1 cellular context compared by ENCODE assay signal in the genomic region with DNA sequence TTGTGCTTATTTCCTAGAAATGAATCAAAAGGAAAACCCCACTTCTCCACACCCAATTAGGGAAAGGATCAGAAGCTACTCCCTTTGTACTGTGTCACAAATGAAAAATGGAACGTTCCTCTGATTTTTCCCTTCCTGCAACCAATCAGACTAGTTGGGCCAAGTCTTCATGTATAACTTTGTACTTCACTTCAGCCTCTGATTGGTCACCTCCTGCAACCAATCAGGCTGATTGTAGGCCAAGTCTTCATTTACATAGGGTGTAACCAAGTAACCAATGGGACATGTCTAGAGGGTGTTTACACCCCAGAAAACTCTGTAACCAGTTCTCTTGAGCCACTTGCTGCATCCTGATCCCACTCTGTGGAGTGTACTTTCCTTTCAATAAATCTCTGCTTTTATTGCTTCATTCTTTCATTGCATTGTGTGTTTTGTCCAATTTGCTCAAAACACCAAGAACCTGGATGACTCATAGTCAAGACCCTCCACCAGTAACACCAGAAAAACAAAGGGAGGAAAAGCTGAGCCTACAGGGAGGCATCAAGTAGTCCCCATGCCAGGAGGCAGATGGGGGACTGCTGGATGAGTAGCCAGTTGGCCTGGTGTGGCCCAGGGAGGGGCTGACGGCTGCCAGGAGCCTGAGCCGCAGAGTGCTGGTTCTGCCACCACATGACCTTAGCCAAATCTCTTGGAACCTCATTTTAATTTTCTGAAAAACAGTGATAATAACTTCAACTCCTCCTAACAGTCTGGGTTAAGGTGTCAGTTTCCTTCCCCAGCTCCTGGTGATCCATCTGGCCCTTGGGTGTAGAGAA.
TF ChIP-seq lines count a peak whose summit lies in the region.

No MANE protein-coding gene starts in this region.

TF ChIP-seq in HepG2, 621 proteins besides CTCF, POLR2A, EP300 and RAD21:
- TF ChIP-seq, protein P1, sequence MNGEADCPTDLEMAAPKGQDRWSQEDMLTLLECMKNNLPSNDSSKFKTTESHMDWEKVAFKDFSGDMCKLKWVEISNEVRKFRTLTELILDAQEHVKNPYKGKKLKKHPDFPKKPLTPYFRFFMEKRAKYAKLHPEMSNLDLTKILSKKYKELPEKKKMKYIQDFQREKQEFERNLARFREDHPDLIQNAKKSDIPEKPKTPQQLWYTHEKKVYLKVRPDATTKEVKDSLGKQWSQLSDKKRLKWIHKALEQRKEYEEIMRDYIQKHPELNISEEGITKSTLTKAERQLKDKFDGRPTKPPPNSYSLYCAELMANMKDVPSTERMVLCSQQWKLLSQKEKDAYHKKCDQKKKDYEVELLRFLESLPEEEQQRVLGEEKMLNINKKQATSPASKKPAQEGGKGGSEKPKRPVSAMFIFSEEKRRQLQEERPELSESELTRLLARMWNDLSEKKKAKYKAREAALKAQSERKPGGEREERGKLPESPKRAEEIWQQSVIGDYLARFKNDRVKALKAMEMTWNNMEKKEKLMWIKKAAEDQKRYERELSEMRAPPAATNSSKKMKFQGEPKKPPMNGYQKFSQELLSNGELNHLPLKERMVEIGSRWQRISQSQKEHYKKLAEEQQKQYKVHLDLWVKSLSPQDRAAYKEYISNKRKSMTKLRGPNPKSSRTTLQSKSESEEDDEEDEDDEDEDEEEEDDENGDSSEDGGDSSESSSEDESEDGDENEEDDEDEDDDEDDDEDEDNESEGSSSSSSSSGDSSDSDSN (CRISPR knock-in tag; IDR thresholded peaks at IDR 0.05), result 0 out of 2 replicates have a peak, but pooled peaks have one; percentile 3
- TF ChIP-seq FOXA3 (CRISPR knock-in tag; IDR thresholded peaks at IDR 0.05) (peak; percentile 41; the same call in 1 of the 2 replicates), CCDC6 (CRISPR knock-in tag; IDR thresholded peaks at IDR 0.05) (peak; percentile 29; the same call in 1 of the 2 replicates), ZNF234 (CRISPR knock-in tag; conservative IDR thresholded peaks at IDR 0.05) (no peak), ZMYM4 (CRISPR knock-in tag; IDR thresholded peaks at IDR 0.05) (peak; percentile 29; the same call in 1 of the 2 replicates), ZNF264 (CRISPR knock-in tag; IDR thresholded peaks at IDR 0.05) (no peak), ATF7 (IDR thresholded peaks at IDR 0.05) (no peak), ATF7 (CRISPR knock-in tag; IDR thresholded peaks at IDR 0.05) (no peak), FOSL2 (CRISPR knock-in tag; IDR thresholded peaks at IDR 0.05) (peak; percentile 34; the same call in 1 of the 2 replicates), ZNF644 (CRISPR knock-in tag; IDR thresholded peaks at IDR 0.05; ENCODE audit: low read depth) (peak; percentile 44), ZSCAN25 (CRISPR knock-in tag; IDR thresholded peaks at IDR 0.05) (no peak), ZFY (CRISPR knock-in tag; IDR thresholded peaks at IDR 0.05) (0 out of 2 replicates have a peak, but pooled peaks have one; percentile 1), SIN3A (IDR thresholded peaks at IDR 0.05; ENCODE audit: borderline replicate concordance, low read depth, low read length) (no peak), EHMT2 (IDR thresholded peaks at IDR 0.05; ENCODE audit: borderline replicate concordance, low read depth, low read length) (peak; percentile 31; the same call in 1 of the 2 replicates), ARNT (IDR thresholded peaks at IDR 0.05) (no peak), NFYB (CRISPR knock-in tag; IDR thresholded peaks at IDR 0.05) (peak; percentile 61), HOXD1 (CRISPR knock-in tag; IDR thresholded peaks at IDR 0.05) (no peak), NFYC (CRISPR knock-in tag; IDR thresholded peaks at IDR 0.05) (peak; percentile 71), ZNF20 (CRISPR knock-in tag; IDR thresholded peaks at IDR 0.05) (0 out of 2 replicates have a peak, but pooled peaks have one; percentile 45), DPF2 (CRISPR knock-in tag; IDR thresholded peaks at IDR 0.05; ENCODE audit: borderline replicate concordance, low read depth) (no peak), ATM (IDR thresholded peaks at IDR 0.05; ENCODE audit: borderline replicate concordance) (no peak), NFATC3 (CRISPR knock-in tag; IDR thresholded peaks at IDR 0.05) (no peak)
- TF ChIP-seq, protein P2, sequence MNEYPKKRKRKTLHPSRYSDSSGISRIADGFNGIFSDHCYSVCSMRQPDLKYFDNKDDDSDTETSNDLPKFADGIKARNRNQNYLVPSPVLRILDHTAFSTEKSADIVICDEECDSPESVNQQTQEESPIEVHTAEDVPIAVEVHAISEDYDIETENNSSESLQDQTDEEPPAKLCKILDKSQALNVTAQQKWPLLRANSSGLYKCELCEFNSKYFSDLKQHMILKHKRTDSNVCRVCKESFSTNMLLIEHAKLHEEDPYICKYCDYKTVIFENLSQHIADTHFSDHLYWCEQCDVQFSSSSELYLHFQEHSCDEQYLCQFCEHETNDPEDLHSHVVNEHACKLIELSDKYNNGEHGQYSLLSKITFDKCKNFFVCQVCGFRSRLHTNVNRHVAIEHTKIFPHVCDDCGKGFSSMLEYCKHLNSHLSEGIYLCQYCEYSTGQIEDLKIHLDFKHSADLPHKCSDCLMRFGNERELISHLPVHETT (CRISPR knock-in tag; conservative IDR thresholded peaks at IDR 0.05), result no peak
- TF ChIP-seq, protein P3, sequence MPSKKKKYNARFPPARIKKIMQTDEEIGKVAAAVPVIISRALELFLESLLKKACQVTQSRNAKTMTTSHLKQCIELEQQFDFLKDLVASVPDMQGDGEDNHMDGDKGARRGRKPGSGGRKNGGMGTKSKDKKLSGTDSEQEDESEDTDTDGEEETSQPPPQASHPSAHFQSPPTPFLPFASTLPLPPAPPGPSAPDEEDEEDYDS (CRISPR knock-in tag; IDR thresholded peaks at IDR 0.05), result peak; percentile 65
- TF ChIP-seq, protein P4, sequence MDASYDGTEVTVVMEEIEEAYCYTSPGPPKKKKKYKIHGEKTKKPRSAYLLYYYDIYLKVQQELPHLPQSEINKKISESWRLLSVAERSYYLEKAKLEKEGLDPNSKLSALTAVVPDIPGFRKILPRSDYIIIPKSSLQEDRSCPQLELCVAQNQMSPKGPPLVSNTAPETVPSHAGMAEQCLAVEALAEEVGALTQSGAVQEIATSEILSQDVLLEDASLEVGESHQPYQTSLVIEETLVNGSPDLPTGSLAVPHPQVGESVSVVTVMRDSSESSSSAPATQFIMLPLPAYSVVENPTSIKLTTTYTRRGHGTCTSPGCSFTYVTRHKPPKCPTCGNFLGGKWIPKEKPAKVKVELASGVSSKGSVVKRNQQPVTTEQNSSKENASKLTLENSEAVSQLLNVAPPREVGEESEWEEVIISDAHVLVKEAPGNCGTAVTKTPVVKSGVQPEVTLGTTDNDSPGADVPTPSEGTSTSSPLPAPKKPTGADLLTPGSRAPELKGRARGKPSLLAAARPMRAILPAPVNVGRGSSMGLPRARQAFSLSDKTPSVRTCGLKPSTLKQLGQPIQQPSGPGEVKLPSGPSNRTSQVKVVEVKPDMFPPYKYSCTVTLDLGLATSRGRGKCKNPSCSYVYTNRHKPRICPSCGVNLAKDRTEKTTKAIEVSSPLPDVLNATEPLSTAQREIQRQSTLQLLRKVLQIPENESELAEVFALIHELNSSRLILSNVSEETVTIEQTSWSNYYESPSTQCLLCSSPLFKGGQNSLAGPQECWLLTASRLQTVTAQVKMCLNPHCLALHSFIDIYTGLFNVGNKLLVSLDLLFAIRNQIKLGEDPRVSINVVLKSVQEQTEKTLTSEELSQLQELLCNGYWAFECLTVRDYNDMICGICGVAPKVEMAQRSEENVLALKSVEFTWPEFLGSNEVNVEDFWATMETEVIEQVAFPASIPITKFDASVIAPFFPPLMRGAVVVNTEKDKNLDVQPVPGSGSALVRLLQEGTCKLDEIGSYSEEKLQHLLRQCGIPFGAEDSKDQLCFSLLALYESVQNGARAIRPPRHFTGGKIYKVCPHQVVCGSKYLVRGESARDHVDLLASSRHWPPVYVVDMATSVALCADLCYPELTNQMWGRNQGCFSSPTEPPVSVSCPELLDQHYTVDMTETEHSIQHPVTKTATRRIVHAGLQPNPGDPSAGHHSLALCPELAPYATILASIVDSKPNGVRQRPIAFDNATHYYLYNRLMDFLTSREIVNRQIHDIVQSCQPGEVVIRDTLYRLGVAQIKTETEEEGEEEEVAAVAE (CRISPR knock-in tag; IDR thresholded peaks at IDR 0.05; ENCODE audit: borderline replicate concordance), result 0 out of 2 replicates have a peak, but pooled peaks have one; percentile 9
- TF ChIP-seq, protein P5, sequence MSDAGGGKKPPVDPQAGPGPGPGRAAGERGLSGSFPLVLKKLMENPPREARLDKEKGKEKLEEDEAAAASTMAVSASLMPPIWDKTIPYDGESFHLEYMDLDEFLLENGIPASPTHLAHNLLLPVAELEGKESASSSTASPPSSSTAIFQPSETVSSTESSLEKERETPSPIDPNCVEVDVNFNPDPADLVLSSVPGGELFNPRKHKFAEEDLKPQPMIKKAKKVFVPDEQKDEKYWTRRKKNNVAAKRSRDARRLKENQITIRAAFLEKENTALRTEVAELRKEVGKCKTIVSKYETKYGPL (CRISPR knock-in tag; IDR thresholded peaks at IDR 0.05), result no peak
- TF ChIP-seq, protein P6, sequence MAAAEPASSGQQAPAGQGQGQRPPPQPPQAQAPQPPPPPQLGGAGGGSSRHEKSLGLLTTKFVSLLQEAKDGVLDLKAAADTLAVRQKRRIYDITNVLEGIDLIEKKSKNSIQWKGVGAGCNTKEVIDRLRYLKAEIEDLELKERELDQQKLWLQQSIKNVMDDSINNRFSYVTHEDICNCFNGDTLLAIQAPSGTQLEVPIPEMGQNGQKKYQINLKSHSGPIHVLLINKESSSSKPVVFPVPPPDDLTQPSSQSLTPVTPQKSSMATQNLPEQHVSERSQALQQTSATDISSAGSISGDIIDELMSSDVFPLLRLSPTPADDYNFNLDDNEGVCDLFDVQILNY (CRISPR knock-in tag; conservative IDR thresholded peaks at IDR 0.05), result no peak
- TF ChIP-seq, protein P7, sequence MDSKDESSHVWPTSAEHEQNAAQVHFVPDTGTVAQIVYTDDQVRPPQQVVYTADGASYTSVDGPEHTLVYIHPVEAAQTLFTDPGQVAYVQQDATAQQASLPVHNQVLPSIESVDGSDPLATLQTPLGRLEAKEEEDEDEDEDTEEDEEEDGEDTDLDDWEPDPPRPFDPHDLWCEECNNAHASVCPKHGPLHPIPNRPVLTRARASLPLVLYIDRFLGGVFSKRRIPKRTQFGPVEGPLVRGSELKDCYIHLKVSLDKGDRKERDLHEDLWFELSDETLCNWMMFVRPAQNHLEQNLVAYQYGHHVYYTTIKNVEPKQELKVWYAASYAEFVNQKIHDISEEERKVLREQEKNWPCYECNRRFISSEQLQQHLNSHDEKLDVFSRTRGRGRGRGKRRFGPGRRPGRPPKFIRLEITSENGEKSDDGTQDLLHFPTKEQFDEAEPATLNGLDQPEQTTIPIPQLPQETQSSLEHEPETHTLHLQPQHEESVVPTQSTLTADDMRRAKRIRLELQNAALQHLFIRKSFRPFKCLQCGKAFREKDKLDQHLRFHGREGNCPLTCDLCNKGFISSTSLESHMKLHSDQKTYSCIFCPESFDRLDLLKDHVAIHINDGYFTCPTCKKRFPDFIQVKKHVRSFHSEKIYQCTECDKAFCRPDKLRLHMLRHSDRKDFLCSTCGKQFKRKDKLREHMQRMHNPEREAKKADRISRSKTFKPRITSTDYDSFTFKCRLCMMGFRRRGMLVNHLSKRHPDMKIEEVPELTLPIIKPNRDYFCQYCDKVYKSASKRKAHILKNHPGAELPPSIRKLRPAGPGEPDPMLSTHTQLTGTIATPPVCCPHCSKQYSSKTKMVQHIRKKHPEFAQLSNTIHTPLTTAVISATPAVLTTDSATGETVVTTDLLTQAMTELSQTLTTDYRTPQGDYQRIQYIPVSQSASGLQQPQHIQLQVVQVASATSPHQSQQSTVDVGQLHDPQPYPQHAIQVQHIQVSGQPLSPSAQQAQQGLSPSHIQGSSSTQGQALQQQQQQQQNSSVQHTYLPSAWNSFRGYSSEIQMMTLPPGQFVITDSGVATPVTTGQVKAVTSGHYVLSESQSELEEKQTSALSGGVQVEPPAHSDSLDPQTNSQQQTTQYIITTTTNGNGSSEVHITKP (CRISPR knock-in tag; IDR thresholded peaks at IDR 0.05; ENCODE audit: low read depth), result peak; percentile 89
